8 cellular contexts compared by ENCODE assay signal in genomic region chr9:136685792-136686533, GRCh38. TPM values are rescaled to one million over a fixed set of nuclear protein-coding genes. Genes with fewer than 3 reads are reported as not detected.
DNase-seq lines count a peak whose midpoint lies in the region; ATAC-seq, FAIRE-seq and TF ChIP-seq lines count a peak whose summit lies in the region.

No MANE protein-coding gene starts in this region.

- WGBS in thyroid gland, 2 donors, result 0 to 49% methylated on average over 3 to 13 of the region's 19 CpGs

- no peaks in the 10 kb centered on the region for H3K27me3 ChIP-seq in adipocyte (replicated peaks; ENCODE audit: control insufficient read depth, insufficient read depth, low read length)
- no peaks in the 10 kb centered on the region for H3K27me3 ChIP-seq in thyroid gland

- H3K9ac ChIP-seq in adipocyte (ENCODE audit: low read length), result peak overlapping the region; percentile 96
- peak overlapping the region; percentile 37 to 67 for H3K9ac ChIP-seq in kidney (ENCODE audit: low read length in 2 of 2)

- no peak for FAIRE-seq in kidney (lab: Jason Lieb, UNC)

- no peaks in the 10 kb centered on the region for H3K9me3 Mint-ChIP-seq in activated CD8-positive, alpha-beta memory T cell treated with anti-CD3 and anti-CD28 coated beads, Interleukin-2, amount 10 ng/mL, durations not matched to agents 7 days and 5 days (ENCODE audit: low read depth)

- no peak overlapping the region for H3K27ac Mint-ChIP-seq in activated CD8-positive, alpha-beta memory T cell treated with anti-CD3 and anti-CD28 coated beads, Interleukin-2, amount 10 ng/mL, durations not matched to agents 7 days and 5 days

- H3K4me1 Mint-ChIP-seq in activated CD8-positive, alpha-beta memory T cell treated with anti-CD3 and anti-CD28 coated beads, Interleukin-2, amount 10 ng/mL, durations not matched to agents 7 days and 5 days, result peaks cover 13% of the 10 kb centered on the region

- H3K27me3 Mint-ChIP-seq in activated CD8-positive, alpha-beta memory T cell treated with anti-CD3 and anti-CD28 coated beads, Interleukin-2, amount 10 ng/mL, durations not matched to agents 7 days and 5 days, result peaks cover 10% of the 10 kb centered on the region

- no peak for ATAC-seq in activated CD8-positive, alpha-beta memory T cell treated with anti-CD3 and anti-CD28 coated beads, Interleukin-2, amount 10 ng/mL, durations not matched to agents 7 days and 5 days
- no peak for ATAC-seq in HG02885 (IDR thresholded peaks at IDR 0.05; ENCODE audit: poor library complexity, unreplicated experiment)

- no peaks in the 10 kb centered on the region for H3K36me3 Mint-ChIP-seq in activated CD8-positive, alpha-beta memory T cell treated with anti-CD3 and anti-CD28 coated beads, Interleukin-2, amount 10 ng/mL, durations not matched to agents 7 days and 5 days

- no peak overlapping the region for H3K27ac ChIP-seq in kidney (ENCODE audit: low read depth in 2 of 2, low read length in 2 of 2)
- H3K27ac ChIP-seq in thyroid gland, result peak overlapping the region in 1 of 3 donors; percentile 83

- no peak for DNase-seq in activated CD8-positive, alpha-beta memory T cell treated with anti-CD3 and anti-CD28 coated beads, Interleukin-2, amount 10 ng/mL, durations not matched to agents 7 days and 5 days
- DNase-seq in activated CD8-positive, alpha-beta memory T cell treated with anti-CD3 and anti-CD28 coated beads for 24 hours, result no peak
- peak; percentile 63 for DNase-seq in adipocyte (ENCODE audit: low read depth)
- no peak for DNase-seq in kidney
- no peak for DNase-seq in thyroid gland
- DNase-seq in stimulated activated CD4-positive, alpha-beta T cell treated with anti-CD3 and anti-CD28 coated beads, Interleukin-15, amount 100 ng/mL, for 24 hours, result no peak
- DNase-seq in NCI-H2107 (lab: John Stamatoyannopoulos, UW), result no peak

- H3K4me3 Mint-ChIP-seq in activated CD8-positive, alpha-beta memory T cell treated with anti-CD3 and anti-CD28 coated beads, Interleukin-2, amount 10 ng/mL, durations not matched to agents 7 days and 5 days, result peak overlapping the region; percentile 67

- CTCF ChIA-PET in activated CD8-positive, alpha-beta memory T cell treated with anti-CD3 and anti-CD28 coated beads, Interleukin-2, amount 10 ng/mL, durations not matched to agents 7 days and 5 days (lab: Charles Lee), result interaction anchor here (1.1 to 7.6 kb wide), 4 partner anchors 14 to 349 kb away, joined by 3 to 33 read pairs (median 7); no protein-coding TSS in a partner anchor

- TF ChIP-seq CTCF in kidney (IDR thresholded peaks at IDR 0.05; ENCODE audit: borderline replicate concordance, extremely low read depth, insufficient read depth) (no peak), thyroid gland (IDR thresholded peaks at IDR 0.05) (no peak)

- H3K36me3 ChIP-seq in adipocyte (ENCODE audit: control insufficient read depth, insufficient read depth, low read length, severe bottlenecking) (peaks cover 12% of the 10 kb centered on the region), kidney (ENCODE audit: control insufficient read depth in 1 of 2, insufficient read depth in 2 of 2, low read length in 2 of 2) (no peaks in the 10 kb centered on the region), thyroid gland (no peaks in the 10 kb centered on the region)

- H3K9me3 ChIP-seq in adipocyte (ENCODE audit: control insufficient read depth, low read length) (no peaks in the 10 kb centered on the region), kidney (ENCODE audit: control insufficient read depth in 1 of 2, low read length in 2 of 2) (no peaks in the 10 kb centered on the region), thyroid gland (no peaks in the 10 kb centered on the region)

- TF ChIP-seq POLR2A in thyroid gland (IDR thresholded peaks at IDR 0.05), result no peak

- H3K4me1 ChIP-seq in adipocyte (ENCODE audit: control insufficient read depth, insufficient read depth, low read length) (peaks cover 36% of the 10 kb centered on the region), kidney (ENCODE audit: control insufficient read depth in 1 of 2, insufficient read depth in 1 of 2, low read depth in 1 of 2, low read length in 2 of 2) (peaks cover 0 to 29% of the 10 kb centered on the region in 2 donors), thyroid gland (peaks cover 33 to 56% of the 10 kb centered on the region in 2 donors)

- intact Hi-C loops in kidney (cut with DNase I), result no loop called here
- intact Hi-C loops in thyroid gland (cut with DNase I), result no loop called here

- peak overlapping the region; percentile 93 for H3K4me3 ChIP-seq in adipocyte (ENCODE audit: low read length)
- H3K4me3 ChIP-seq in kidney (ENCODE audit: low read length in 2 of 2), result peak overlapping the region; percentile 55 to 69
- H3K4me3 ChIP-seq in thyroid gland (replicated peaks in 1 of 3), result peak overlapping the region; percentile 53 to 84 (median 65)

RNA-seq across cellular contexts. Expression of gene AGPAT2, which starts 1.3 kb away (rescaled TPM):
- total RNA-seq in activated CD8-positive, alpha-beta memory T cell treated with anti-CD3 and anti-CD28 coated beads, Interleukin-2, amount 10 ng/mL, durations not matched to agents 7 days and 5 days, result 10 to 100 TPM; 16.9 to 20.5 TPM
- total RNA-seq in kidney, result 83.6 TPM
- polyA plus RNA-seq in kidney (ENCODE audit: insufficient read depth, low read depth, low replicate concordance), result 73.4 TPM
- total RNA-seq in thyroid gland, result 10 to 100 TPM; 58.6 to 78.7 (median 72.0) TPM

RNA-seq across cellular contexts. Expression of gene EGFL7, which starts 23.2 kb away (rescaled TPM):
- total RNA-seq in activated CD8-positive, alpha-beta memory T cell treated with anti-CD3 and anti-CD28 coated beads, Interleukin-2, amount 10 ng/mL, durations not matched to agents 7 days and 5 days, result 1 to 10 TPM in 1 of 2 experiments, under 1 TPM in 1; 0.29 to 1.1 TPM
- total RNA-seq in kidney (140 TPM), thyroid gland (100 to 1,000 TPM in 1 of 4 donors, 10 to 100 TPM in 3; 38.4 to 143 (median 81.6) TPM)
- 137 TPM for polyA plus RNA-seq in kidney (ENCODE audit: insufficient read depth, low read depth, low replicate concordance)

RNA-seq across cellular contexts. Expression of gene DIPK1B, which starts 26.4 kb away (rescaled TPM):
- total RNA-seq in activated CD8-positive, alpha-beta memory T cell treated with anti-CD3 and anti-CD28 coated beads, Interleukin-2, amount 10 ng/mL, durations not matched to agents 7 days and 5 days, result not detected
- total RNA-seq in kidney, result 7.5 TPM
- 22.6 TPM for polyA plus RNA-seq in kidney (ENCODE audit: insufficient read depth, low read depth, low replicate concordance)
- total RNA-seq in thyroid gland, result 10 to 100 TPM; 19.4 to 23.6 (median 22.6) TPM

RNA-seq across cellular contexts. Expression of gene LCN10, which starts 56.8 kb away (rescaled TPM):
- total RNA-seq in activated CD8-positive, alpha-beta memory T cell treated with anti-CD3 and anti-CD28 coated beads, Interleukin-2, amount 10 ng/mL, durations not matched to agents 7 days and 5 days, result under 1 TPM in 1 of 2 experiments, not detected in 1; 0.68 TPM
- total RNA-seq in kidney, result 8.4 TPM
- 3.9 TPM for polyA plus RNA-seq in kidney (ENCODE audit: insufficient read depth, low read depth, low replicate concordance)
- 10 to 100 TPM in 1 of 4 donors, 1 to 10 TPM in 3; 5.8 to 10.1 (median 7.1) TPM for total RNA-seq in thyroid gland

Comparison
In these comparisons a context has a peak if more than half of its experiments do, and no peak if none do; other contexts are left out.
1. RNA of gene EGFL7, which starts 23.2 kb away (total RNA-seq): 140 TPM in kidney (single experiment) and 38.4 to 143 TPM in thyroid gland; 0.29 to 1.1 TPM in activated CD8-positive, alpha-beta memory T cell treated with anti-CD3 and anti-CD28 coated beads, Interleukin-2, amount 10 ng/mL, durations not matched to agents 7 days and 5 days; every median in the first group is over 10 times any median in the second.
2. Peak in every context shown above with its lines, with median percentiles within 50 percentile points of each other: H3K4me3 ChIP-seq.